ENCODE assay signal across 8 cellular contexts in the genomic region with DNA sequence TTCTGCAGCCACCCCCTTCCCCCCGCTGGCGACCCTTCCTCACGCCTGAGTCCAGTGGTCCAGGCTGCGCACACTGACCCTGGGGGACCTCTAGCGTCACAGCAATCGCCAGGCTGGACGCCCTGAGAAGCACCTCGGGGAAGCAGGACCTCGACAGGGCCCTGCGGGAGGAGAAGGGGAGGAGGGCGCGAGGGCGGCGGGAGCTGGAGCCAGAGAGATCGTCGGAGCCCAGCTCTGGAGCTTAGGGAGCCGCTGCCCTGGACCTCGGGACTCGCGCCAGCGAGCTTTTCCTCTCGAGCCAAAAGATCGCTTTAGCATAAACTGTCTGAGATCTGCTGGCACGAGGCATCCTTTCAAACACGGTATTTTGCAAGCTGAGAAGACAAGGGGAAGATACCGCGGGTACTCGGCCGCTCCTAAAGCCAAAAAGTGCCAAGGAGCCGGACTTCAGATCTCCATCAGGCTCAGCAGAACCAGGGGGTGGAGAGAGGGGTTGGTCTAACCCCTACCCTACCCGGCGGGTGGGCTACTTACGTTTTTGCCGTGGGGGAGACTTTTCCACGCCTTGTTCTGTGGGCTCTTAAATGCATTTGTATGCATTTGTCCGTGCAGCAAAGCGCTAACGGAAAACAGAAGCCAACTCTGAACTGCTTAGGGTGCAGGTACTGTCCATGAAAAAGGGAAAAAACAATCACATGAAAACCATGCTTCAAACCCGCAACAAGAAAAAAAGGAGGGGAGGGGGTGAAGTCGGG. TPM values are rescaled to one million over a fixed set of nuclear protein-coding genes. Genes with fewer than 3 reads are reported as not detected.
DNase-seq lines count a peak whose midpoint lies in the region; ATAC-seq lines count a peak whose summit lies in the region.

No MANE protein-coding gene starts in this region.

- no peaks in the 10 kb centered on the region for H3K36me3 Mint-ChIP-seq in activated naive CD8-positive, alpha-beta T cell treated with anti-CD3 and anti-CD28 coated beads, Interleukin-2, amount 50 U/mL, for 24 hours (ENCODE audit: low read depth)
- peaks cover 0 to 5% (median 0%) of the 10 kb centered on the region in 3 donors for H3K36me3 Mint-ChIP-seq in naive thymus-derived CD8-positive, alpha-beta T cell

- peak; percentile 21 to 63 for DNase-seq in NOMO-1 (lab: John Stamatoyannopoulos, UW; ENCODE audit: unreplicated experiment in 2 of 2)
- DNase-seq in NOMO-1 treated with dmso at 0.1 percent for 144 hours (lab: John Stamatoyannopoulos, UW; ENCODE audit: unreplicated experiment), result no peak
- DNase-seq in activated naive CD8-positive, alpha-beta T cell treated with anti-CD3 and anti-CD28 coated beads, Interleukin-2, amount 50 U/mL, for 24 hours, result no peak
- no peak for DNase-seq in naive thymus-derived CD8-positive, alpha-beta T cell
- DNase-seq in superior temporal gyrus (ENCODE audit: extremely low spot score), result no peak
- DNase-seq in Ammon's horn (ENCODE audit: low spot score), result no peak

- peaks cover 47% of the 10 kb centered on the region for H3K27me3 Mint-ChIP-seq in activated naive CD8-positive, alpha-beta T cell treated with anti-CD3 and anti-CD28 coated beads, Interleukin-2, amount 50 U/mL, for 24 hours
- peaks cover 18 to 37% (median 29%) of the 10 kb centered on the region in 5 donors for H3K27me3 Mint-ChIP-seq in naive thymus-derived CD8-positive, alpha-beta T cell

- peak overlapping the region; percentile 55 for H3K9ac ChIP-seq in skeletal muscle satellite cell (ENCODE audit: low read depth, low read length)

- peaks cover 7% of the 10 kb centered on the region for H3K27me3 ChIP-seq in skeletal muscle satellite cell (ENCODE audit: control insufficient read depth, insufficient read depth, low read length)

- peak overlapping the region; percentile 94 for H3K4me2 ChIP-seq in skeletal muscle satellite cell (ENCODE audit: low read length)

- H3K36me3 ChIP-seq in skeletal muscle satellite cell (ENCODE audit: insufficient read depth, low read length), result no peaks in the 10 kb centered on the region

- H3K9me3 Mint-ChIP-seq in activated naive CD8-positive, alpha-beta T cell treated with anti-CD3 and anti-CD28 coated beads, Interleukin-2, amount 50 U/mL, for 24 hours, result no peaks in the 10 kb centered on the region
- H3K9me3 Mint-ChIP-seq in naive thymus-derived CD8-positive, alpha-beta T cell, result peaks cover 0 to 1% (median 0%) of the 10 kb centered on the region in 9 donors

- H3K4me3 ChIP-seq in iPS-11a (ENCODE audit: low read depth, low read length) (peak overlapping the region; percentile 37), skeletal muscle satellite cell (ENCODE audit: low read length) (peak overlapping the region; percentile 69)

- POLR2A ChIA-PET in naive thymus-derived CD8-positive, alpha-beta T cell (lab: Charles Lee), result no interaction called here

- H3K9me3 ChIP-seq in skeletal muscle satellite cell (replicated peaks; ENCODE audit: low read length), result no peaks in the 10 kb centered on the region

- peaks cover 4% of the 10 kb centered on the region for H3K4me1 Mint-ChIP-seq in activated naive CD8-positive, alpha-beta T cell treated with anti-CD3 and anti-CD28 coated beads, Interleukin-2, amount 50 U/mL, for 24 hours
- H3K4me1 Mint-ChIP-seq in naive thymus-derived CD8-positive, alpha-beta T cell, result peaks cover 0 to 11% (median 8%) of the 10 kb centered on the region in 4 donors

- H3K4me3 Mint-ChIP-seq in activated naive CD8-positive, alpha-beta T cell treated with anti-CD3 and anti-CD28 coated beads, Interleukin-2, amount 50 U/mL, for 24 hours, result peak overlapping the region; percentile 32
- H3K4me3 Mint-ChIP-seq in naive thymus-derived CD8-positive, alpha-beta T cell, result peak overlapping the region in 3 of 10 donors; percentile 28 to 76 (median 42)

- H3K27ac Mint-ChIP-seq in activated naive CD8-positive, alpha-beta T cell treated with anti-CD3 and anti-CD28 coated beads, Interleukin-2, amount 50 U/mL, for 24 hours, result no peak overlapping the region
- H3K27ac Mint-ChIP-seq in naive thymus-derived CD8-positive, alpha-beta T cell, result no peak overlapping the region

- H3K4me1 ChIP-seq in skeletal muscle satellite cell (ENCODE audit: control insufficient read depth, insufficient read depth, low read length), result peaks cover 28% of the 10 kb centered on the region

- ATAC-seq in activated naive CD8-positive, alpha-beta T cell treated with anti-CD3 and anti-CD28 coated beads, Interleukin-2, amount 50 U/mL, for 24 hours, result no peak
- no peak for ATAC-seq in naive thymus-derived CD8-positive, alpha-beta T cell

RNA-seq across cellular contexts. Expression of a gene that starts 0.6 kb away (rescaled TPM):
- under 0.01 TPM in 2 replicates for total RNA-seq in skeletal muscle satellite cell (2012; rRNA removed)
- not detected for total RNA-seq in naive thymus-derived CD8-positive, alpha-beta T cell
- not detected for polyA plus RNA-seq in naive thymus-derived CD8-positive, alpha-beta T cell

Comparison
In these comparisons a context has a peak if more than half of its experiments do, and no peak if none do; other contexts are left out.
1. DNase-seq: peak in NOMO-1 (2 of 2); none in NOMO-1 treated with dmso at 0.1 percent for 144 hours (single experiment), activated naive CD8-positive, alpha-beta T cell treated with anti-CD3 and anti-CD28 coated beads, Interleukin-2, amount 50 U/mL, for 24 hours (single experiment), naive thymus-derived CD8-positive, alpha-beta T cell (0 of 10), superior temporal gyrus (single experiment) and Ammon's horn (single experiment).